Comparison of ENCODE assay signal across 9 cellular contexts in genomic region chr15:98785796-98786581, GRCh38.
A peak's percentile ranks its signal among the peaks of the same experiment; 100 is the strongest.
DNase-seq lines count a peak whose midpoint lies in the region; ATAC-seq and TF ChIP-seq lines count a peak whose summit lies in the region.
"Had no signal": no experiment of that assay in that cellular context is flagged by ENCODE, and none has a peak within 500 bp of the region (broad histone marks: within the 10 kb centered on the region; RNA-seq: fewer than 3 reads in every experiment).

No MANE protein-coding gene starts in this region.

- H4K20me1 ChIP-seq in osteoblast (ENCODE audit: insufficient read depth, low read length): peaks cover 27% of the 10 kb centered on the region

- no peak overlapping the region for H3K27ac ChIP-seq in mesendoderm (ENCODE audit: low read depth, low read length)
- H3K27ac ChIP-seq in osteoblast (ENCODE audit: low read depth, low read length): no peak overlapping the region

- no peak overlapping the region for H2AFZ ChIP-seq in osteoblast (ENCODE audit: low read length)

- WGBS in mesendoderm (ENCODE audit: extremely low coverage, insufficient coverage, low lambda C conversion rate): no CpG with 5 or more reads among the region's 9 CpGs

- no peaks in the 10 kb centered on the region for H3K9me3 ChIP-seq in osteoblast (ENCODE audit: low read depth, low read length)

- no peak overlapping the region for H2AK5ac ChIP-seq in mesendoderm (ENCODE audit: low read length)

- H4K8ac ChIP-seq in mesendoderm (ENCODE audit: low read depth, low read length): no peak overlapping the region

- ATAC-seq in GM18861 (IDR thresholded peaks at IDR 0.05; ENCODE audit: unreplicated experiment) (peak; percentile 78), HG02798 (IDR thresholded peaks at IDR 0.05; ENCODE audit: poor library complexity, unreplicated experiment) (peak; percentile 75), GM21367 (IDR thresholded peaks at IDR 0.05; ENCODE audit: unreplicated experiment) (no peak)

- H3K18ac ChIP-seq in mesendoderm (ENCODE audit: low read length): no peak overlapping the region

- no peak overlapping the region for H2BK120ac ChIP-seq in mesendoderm (ENCODE audit: low read depth, low read length)

- H3K79me1 ChIP-seq in mesendoderm (ENCODE audit: low read length): peaks cover 13% of the 10 kb centered on the region

- H3K4ac ChIP-seq in mesendoderm (ENCODE audit: low read depth, low read length): no peak overlapping the region

- no peaks in the 10 kb centered on the region for H3K27me3 ChIP-seq in mesendoderm (ENCODE audit: insufficient read depth, low read length, poor library complexity)
- no peaks in the 10 kb centered on the region for H3K27me3 ChIP-seq in osteoblast (ENCODE audit: insufficient read depth, low read length)

- no peak overlapping the region for H4K5ac ChIP-seq in mesendoderm (ENCODE audit: low read length)

- H3K56ac ChIP-seq in mesendoderm (ENCODE audit: low read length): peak overlapping the region; percentile 29

- H3K36me3 ChIP-seq in mesendoderm (ENCODE audit: control insufficient read depth, insufficient read depth, low read length) (no peaks in the 10 kb centered on the region), osteoblast (ENCODE audit: insufficient read depth, low read length) (no peaks in the 10 kb centered on the region)

- no peak overlapping the region for H2BK15ac ChIP-seq in mesendoderm (replicated peaks; ENCODE audit: low read depth)

- peaks cover 59% of the 10 kb centered on the region for H3K79me2 ChIP-seq in mesendoderm (ENCODE audit: control insufficient read depth, insufficient read depth, low read length)
- peaks cover 63% of the 10 kb centered on the region for H3K79me2 ChIP-seq in osteoblast (ENCODE audit: insufficient read depth, low read length)

- DNase-seq in NCI-H526 (lab: John Stamatoyannopoulos, UW): peak; percentile 47 to 82
- DNase-seq in mesendoderm: peak; percentile 80
- DNase-seq in NCI-H774 (lab: John Stamatoyannopoulos, UW): no peak
- no peak for DNase-seq in osteoblast (ENCODE audit: insufficient read length, low spot score, missing footprints)
- no peak for DNase-seq in activated CD4-positive, alpha-beta T cell treated with anti-CD3 and anti-CD28 coated beads for 1 hour

- H3K4me1 ChIP-seq in mesendoderm (ENCODE audit: control insufficient read depth, low read depth, low read length): peaks cover 11% of the 10 kb centered on the region
- H3K4me1 ChIP-seq in osteoblast (ENCODE audit: insufficient read depth, low read length): peaks cover 17% of the 10 kb centered on the region

- H3K4me2 ChIP-seq in mesendoderm (ENCODE audit: low read length): no peak overlapping the region
- H3K4me2 ChIP-seq in osteoblast (ENCODE audit: insufficient read depth, low read length): no peak overlapping the region

- no peak for TF ChIP-seq CTCF in osteoblast (IDR thresholded peaks at IDR 0.05; ENCODE audit: extremely low read depth, low read depth, low read length)

- no peak overlapping the region for H3K23ac ChIP-seq in mesendoderm (ENCODE audit: low read length)

- no peak overlapping the region for H3K9ac ChIP-seq in mesendoderm (ENCODE audit: low read length)

- H3K4me3 ChIP-seq in mesendoderm (ENCODE audit: low read length) (no peak overlapping the region), osteoblast (ENCODE audit: insufficient read depth, low read length) (no peak overlapping the region)
- H3K4me3 ChIP-seq: skin epidermis had no signal

- H2BK5ac ChIP-seq in mesendoderm (ENCODE audit: low read length): no peak overlapping the region

Comparison
In these comparisons a context has a peak if more than half of its experiments do, and no peak if none do; other contexts are left out.
1. DNase-seq: peak in NCI-H526 (2 of 2) and mesendoderm (single experiment); none in NCI-H774 (single experiment), osteoblast (single experiment) and activated CD4-positive, alpha-beta T cell treated with anti-CD3 and anti-CD28 coated beads for 1 hour (single experiment).